ENCODE assay signal across 8 cellular contexts in genomic region chr11:34356918-34357645, GRCh38. TPM values are rescaled to one million over a fixed set of nuclear protein-coding genes. Genes with fewer than 3 reads are reported as not detected.
A peak's percentile ranks its signal among the peaks of the same experiment; 100 is the strongest.
DNase-seq lines count a peak whose midpoint lies in the region; ATAC-seq and TF ChIP-seq lines count a peak whose summit lies in the region.

No MANE protein-coding gene starts in this region.

- H3K36me3 Mint-ChIP-seq in activated naive CD8-positive, alpha-beta T cell treated with anti-CD3 and anti-CD28 coated beads, Interleukin-2, amount 10 ng/mL, durations not matched to agents 7 days and 5 days: no peaks in the 10 kb centered on the region

- H3K27ac ChIP-seq in SK-N-MC (no peak overlapping the region), heart left ventricle (peak overlapping the region; percentile 62 to 89 (median 79)), trophoblast cell (ENCODE audit: low read depth, low read length) (no peak overlapping the region)

- H4K91ac ChIP-seq in trophoblast cell (ENCODE audit: low read depth, low read length): no peak overlapping the region

- no peak overlapping the region for H2AK5ac ChIP-seq in trophoblast cell (ENCODE audit: low read length)

- peak overlapping the region; percentile 65 for H3K18ac ChIP-seq in trophoblast cell (ENCODE audit: low read length)

- WGBS in heart left ventricle, 4 donors: 0 to 1% (median 1%) methylated on average over 23 to 82 of the region's 82 CpGs
- WGBS in trophoblast cell (ENCODE audit: extremely low coverage, insufficient coverage, insufficient read length): no CpG with 5 or more reads among the region's 82 CpGs

- peak overlapping the region; percentile 91 for H3K4me3 ChIP-seq in SK-N-MC
- H3K4me3 ChIP-seq in heart left ventricle: peak overlapping the region; percentile 42 to 84 (median 64)
- peak overlapping the region; percentile 77 for H3K4me3 ChIP-seq in trophoblast cell (ENCODE audit: low read depth, low read length)

- peak; percentile 23 for ATAC-seq in HG03175 (IDR thresholded peaks at IDR 0.05; ENCODE audit: unreplicated experiment)
- peak; percentile 7 for ATAC-seq in activated naive CD8-positive, alpha-beta T cell treated with anti-CD3 and anti-CD28 coated beads, Interleukin-2, amount 10 ng/mL, durations not matched to agents 7 days and 5 days (ENCODE audit: low read depth)
- ATAC-seq in heart left ventricle: peak; percentile 28 to 74 (median 58)
- ATAC-seq in GM21390 (IDR thresholded peaks at IDR 0.05; ENCODE audit: unreplicated experiment): no peak

- intact Hi-C loops in heart left ventricle (cut with DNase I): loop anchor here in 9 of 10 donors (1.0 to 10.0 kb wide), 12 partner anchors 45 to 502 kb away; partner anchors contain the start of genes NAT10 (in 2 of the 9) and CAPRIN1 (in 1 of the 9)

- no peak overlapping the region for H3K4ac ChIP-seq in trophoblast cell (ENCODE audit: low read depth, low read length)

- no peaks in the 10 kb centered on the region for H3K79me2 ChIP-seq in trophoblast cell (ENCODE audit: control insufficient read depth, insufficient read depth, low read length, poor library complexity)

- H3K14ac ChIP-seq in trophoblast cell (ENCODE audit: low read length): no peak overlapping the region

- H3K27me3 ChIP-seq in heart left ventricle: peaks cover 0 to 22% (median 6%) of the 10 kb centered on the region in 9 donors
- peaks cover 19% of the 10 kb centered on the region for H3K27me3 ChIP-seq in trophoblast cell (ENCODE audit: insufficient read depth, low read length)

- DNase-seq in NCI-H1417 (lab: John Stamatoyannopoulos, UW): peak; percentile 37 to 86 (median 84)
- DNase-seq in NCI-H1417 treated with DMSO at 0.1 percent for 48 hours (lab: John Stamatoyannopoulos, UW): no peak
- DNase-seq in SK-N-MC (ENCODE audit: low read depth, low spot score): no peak
- peak; percentile 67 for DNase-seq in activated naive CD8-positive, alpha-beta T cell treated with anti-CD3 and anti-CD28 coated beads, Interleukin-2, amount 10 ng/mL, durations not matched to agents 7 days and 5 days
- peak; percentile 45 to 80 (median 64) for DNase-seq in heart left ventricle
- DNase-seq in trophoblast cell: peak; percentile 22 to 56

- peak overlapping the region; percentile 43 for H2AFZ ChIP-seq in trophoblast cell (ENCODE audit: insufficient read depth, low read length, poor library complexity)

- TF ChIP-seq CTCF in heart left ventricle (IDR thresholded peaks at IDR 0.05): peak in 3 of 12 donors; percentile 7 to 29 (median 25)

- H3K27ac Mint-ChIP-seq in activated naive CD8-positive, alpha-beta T cell treated with anti-CD3 and anti-CD28 coated beads, Interleukin-2, amount 10 ng/mL, durations not matched to agents 7 days and 5 days: no peak overlapping the region

- no peak overlapping the region for H2BK5ac ChIP-seq in trophoblast cell (ENCODE audit: low read depth, low read length, poor library complexity)

- H3K27me3 Mint-ChIP-seq in activated naive CD8-positive, alpha-beta T cell treated with anti-CD3 and anti-CD28 coated beads, Interleukin-2, amount 10 ng/mL, durations not matched to agents 7 days and 5 days: peaks cover 48% of the 10 kb centered on the region

- H3K9ac ChIP-seq in SK-N-MC (ENCODE audit: insufficient read length): peak overlapping the region; percentile 64
- H3K9ac ChIP-seq in trophoblast cell (ENCODE audit: low read length): peak overlapping the region; percentile 54

- peak overlapping the region; percentile 96 for H3K4me2 ChIP-seq in trophoblast cell (ENCODE audit: low read length)

- H3K9me3 ChIP-seq in SK-N-MC (ENCODE audit: low read depth, low read length) (no peaks in the 10 kb centered on the region), heart left ventricle (no peaks in the 10 kb centered on the region), trophoblast cell (ENCODE audit: insufficient read depth, low read depth, low read length) (peaks cover 4% of the 10 kb centered on the region)

- no peak overlapping the region for H4K8ac ChIP-seq in trophoblast cell (ENCODE audit: low read depth, low read length)

- H2BK12ac ChIP-seq in trophoblast cell (ENCODE audit: low read length): no peak overlapping the region

- H3K9me3 Mint-ChIP-seq in activated naive CD8-positive, alpha-beta T cell treated with anti-CD3 and anti-CD28 coated beads, Interleukin-2, amount 10 ng/mL, durations not matched to agents 7 days and 5 days: no peaks in the 10 kb centered on the region

- POLR2A ChIA-PET in activated naive CD8-positive, alpha-beta T cell treated with anti-CD3 and anti-CD28 coated beads, Interleukin-2, amount 10 ng/mL, durations not matched to agents 7 days and 5 days (lab: Charles Lee): interaction anchor here (0.8 to 3.0 kb wide), 5 partner anchors 12 to 183 kb away, joined by 3 to 28 read pairs (median 6); partner anchors contain the start of gene CAT

- 0 out of 2 replicates have a peak, but pooled peaks cover 4% of the 10 kb centered on the region for H3K36me3 ChIP-seq in SK-N-MC (ENCODE audit: insufficient read depth, low read length)
- H3K36me3 ChIP-seq in heart left ventricle: no peaks in the 10 kb centered on the region
- no peaks in the 10 kb centered on the region for H3K36me3 ChIP-seq in trophoblast cell (ENCODE audit: control insufficient read depth in 1 of 2, insufficient read depth in 2 of 2, low read length in 2 of 2)

- no peak overlapping the region for H2BK120ac ChIP-seq in trophoblast cell (ENCODE audit: insufficient read depth, low read length, poor library complexity)

- TF ChIP-seq POLR2A in heart left ventricle (IDR thresholded peaks at IDR 0.05): no peak

- peaks cover 6% of the 10 kb centered on the region for H3K79me1 ChIP-seq in trophoblast cell (ENCODE audit: low read length)

- peaks cover 18% of the 10 kb centered on the region for H3K4me1 Mint-ChIP-seq in activated naive CD8-positive, alpha-beta T cell treated with anti-CD3 and anti-CD28 coated beads, Interleukin-2, amount 10 ng/mL, durations not matched to agents 7 days and 5 days

- H3K4me1 ChIP-seq in heart left ventricle (peaks cover 0 to 44% (median 30%) of the 10 kb centered on the region in 12 donors), trophoblast cell (ENCODE audit: control insufficient read depth in 1 of 2, insufficient read depth in 2 of 2, low read length in 2 of 2) (peaks cover 18 to 25% of the 10 kb centered on the region in 2 experiments)

- H4K12ac ChIP-seq in trophoblast cell (ENCODE audit: low read depth, low read length): no peak overlapping the region

- peak overlapping the region; percentile 88 for H3K4me3 Mint-ChIP-seq in activated naive CD8-positive, alpha-beta T cell treated with anti-CD3 and anti-CD28 coated beads, Interleukin-2, amount 10 ng/mL, durations not matched to agents 7 days and 5 days

- no peak overlapping the region for H3K23ac ChIP-seq in trophoblast cell (ENCODE audit: low read length)

RNA-seq across cellular contexts. Expression of gene ABTB2, which starts 0.7 kb away (rescaled TPM):
- under 1 TPM; 0.91 to 0.97 TPM for total RNA-seq in activated naive CD8-positive, alpha-beta T cell treated with anti-CD3 and anti-CD28 coated beads, Interleukin-2, amount 10 ng/mL, durations not matched to agents 7 days and 5 days
- total RNA-seq in heart left ventricle: 10 to 100 TPM in 6 of 9 donors, 1 to 10 TPM in 3; 9.0 to 26.3 (median 12.5) TPM
- polyA plus RNA-seq in heart left ventricle: 10 to 100 TPM in 1 of 2 donors, 1 to 10 TPM in 1; 3.3 to 27.1 TPM
- polyA plus RNA-seq in trophoblast cell (2013): 55.8 and 60.9 TPM in 2 replicates

Comparison
In these comparisons a context has a peak if more than half of its experiments do, and no peak if none do; other contexts are left out.
1. DNase-seq: peak in NCI-H1417 (3 of 3), activated naive CD8-positive, alpha-beta T cell treated with anti-CD3 and anti-CD28 coated beads, Interleukin-2, amount 10 ng/mL, durations not matched to agents 7 days and 5 days (single experiment), heart left ventricle (5 of 5) and trophoblast cell (2 of 2); none in NCI-H1417 treated with DMSO at 0.1 percent for 48 hours (single experiment) and SK-N-MC (single experiment).
2. H3K27ac ChIP-seq: peak in heart left ventricle (12 of 12); none in SK-N-MC (single experiment) and trophoblast cell (single experiment).
3. RNA of gene ABTB2, which starts 0.7 kb away (total RNA-seq): 9.0 to 26.3 TPM in heart left ventricle; 0.91 to 0.97 TPM in activated naive CD8-positive, alpha-beta T cell treated with anti-CD3 and anti-CD28 coated beads, Interleukin-2, amount 10 ng/mL, durations not matched to agents 7 days and 5 days; every median in the first group is over 4 times any median in the second.
4. Peak in every context shown above with its lines, with median percentiles within 50 percentile points of each other: H3K4me3 ChIP-seq.